ENCODE assay signal across 1 cellular context in the genomic region with DNA sequence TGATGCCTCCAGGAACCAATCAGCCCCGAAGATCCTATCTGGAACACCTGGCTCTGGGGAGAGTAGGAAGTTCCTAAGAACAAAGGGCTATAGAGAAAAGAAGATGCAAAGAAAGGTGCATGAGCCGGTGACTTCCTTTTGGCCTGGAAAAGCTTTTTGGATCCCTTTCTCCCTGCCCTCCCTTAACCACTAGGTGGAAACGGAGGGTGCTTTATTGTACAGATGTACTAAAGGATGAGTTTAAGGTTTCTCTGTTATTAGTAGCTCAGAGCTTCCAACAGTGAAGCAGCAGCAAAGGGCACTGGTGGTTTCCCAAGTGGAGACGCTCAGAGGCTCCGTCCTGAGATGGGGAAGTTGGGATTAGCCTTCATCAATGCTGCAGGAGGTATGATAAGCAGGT.
A peak's percentile ranks its signal among the peaks of the same experiment; 100 is the strongest.
TF ChIP-seq lines count a peak whose summit lies in the region.

No MANE protein-coding gene starts in this region.

TF ChIP-seq in GM23338, 12 proteins besides CTCF, POLR2A, EP300 and RAD21 (continued from another document):
- TF ChIP-seq, protein P1, sequence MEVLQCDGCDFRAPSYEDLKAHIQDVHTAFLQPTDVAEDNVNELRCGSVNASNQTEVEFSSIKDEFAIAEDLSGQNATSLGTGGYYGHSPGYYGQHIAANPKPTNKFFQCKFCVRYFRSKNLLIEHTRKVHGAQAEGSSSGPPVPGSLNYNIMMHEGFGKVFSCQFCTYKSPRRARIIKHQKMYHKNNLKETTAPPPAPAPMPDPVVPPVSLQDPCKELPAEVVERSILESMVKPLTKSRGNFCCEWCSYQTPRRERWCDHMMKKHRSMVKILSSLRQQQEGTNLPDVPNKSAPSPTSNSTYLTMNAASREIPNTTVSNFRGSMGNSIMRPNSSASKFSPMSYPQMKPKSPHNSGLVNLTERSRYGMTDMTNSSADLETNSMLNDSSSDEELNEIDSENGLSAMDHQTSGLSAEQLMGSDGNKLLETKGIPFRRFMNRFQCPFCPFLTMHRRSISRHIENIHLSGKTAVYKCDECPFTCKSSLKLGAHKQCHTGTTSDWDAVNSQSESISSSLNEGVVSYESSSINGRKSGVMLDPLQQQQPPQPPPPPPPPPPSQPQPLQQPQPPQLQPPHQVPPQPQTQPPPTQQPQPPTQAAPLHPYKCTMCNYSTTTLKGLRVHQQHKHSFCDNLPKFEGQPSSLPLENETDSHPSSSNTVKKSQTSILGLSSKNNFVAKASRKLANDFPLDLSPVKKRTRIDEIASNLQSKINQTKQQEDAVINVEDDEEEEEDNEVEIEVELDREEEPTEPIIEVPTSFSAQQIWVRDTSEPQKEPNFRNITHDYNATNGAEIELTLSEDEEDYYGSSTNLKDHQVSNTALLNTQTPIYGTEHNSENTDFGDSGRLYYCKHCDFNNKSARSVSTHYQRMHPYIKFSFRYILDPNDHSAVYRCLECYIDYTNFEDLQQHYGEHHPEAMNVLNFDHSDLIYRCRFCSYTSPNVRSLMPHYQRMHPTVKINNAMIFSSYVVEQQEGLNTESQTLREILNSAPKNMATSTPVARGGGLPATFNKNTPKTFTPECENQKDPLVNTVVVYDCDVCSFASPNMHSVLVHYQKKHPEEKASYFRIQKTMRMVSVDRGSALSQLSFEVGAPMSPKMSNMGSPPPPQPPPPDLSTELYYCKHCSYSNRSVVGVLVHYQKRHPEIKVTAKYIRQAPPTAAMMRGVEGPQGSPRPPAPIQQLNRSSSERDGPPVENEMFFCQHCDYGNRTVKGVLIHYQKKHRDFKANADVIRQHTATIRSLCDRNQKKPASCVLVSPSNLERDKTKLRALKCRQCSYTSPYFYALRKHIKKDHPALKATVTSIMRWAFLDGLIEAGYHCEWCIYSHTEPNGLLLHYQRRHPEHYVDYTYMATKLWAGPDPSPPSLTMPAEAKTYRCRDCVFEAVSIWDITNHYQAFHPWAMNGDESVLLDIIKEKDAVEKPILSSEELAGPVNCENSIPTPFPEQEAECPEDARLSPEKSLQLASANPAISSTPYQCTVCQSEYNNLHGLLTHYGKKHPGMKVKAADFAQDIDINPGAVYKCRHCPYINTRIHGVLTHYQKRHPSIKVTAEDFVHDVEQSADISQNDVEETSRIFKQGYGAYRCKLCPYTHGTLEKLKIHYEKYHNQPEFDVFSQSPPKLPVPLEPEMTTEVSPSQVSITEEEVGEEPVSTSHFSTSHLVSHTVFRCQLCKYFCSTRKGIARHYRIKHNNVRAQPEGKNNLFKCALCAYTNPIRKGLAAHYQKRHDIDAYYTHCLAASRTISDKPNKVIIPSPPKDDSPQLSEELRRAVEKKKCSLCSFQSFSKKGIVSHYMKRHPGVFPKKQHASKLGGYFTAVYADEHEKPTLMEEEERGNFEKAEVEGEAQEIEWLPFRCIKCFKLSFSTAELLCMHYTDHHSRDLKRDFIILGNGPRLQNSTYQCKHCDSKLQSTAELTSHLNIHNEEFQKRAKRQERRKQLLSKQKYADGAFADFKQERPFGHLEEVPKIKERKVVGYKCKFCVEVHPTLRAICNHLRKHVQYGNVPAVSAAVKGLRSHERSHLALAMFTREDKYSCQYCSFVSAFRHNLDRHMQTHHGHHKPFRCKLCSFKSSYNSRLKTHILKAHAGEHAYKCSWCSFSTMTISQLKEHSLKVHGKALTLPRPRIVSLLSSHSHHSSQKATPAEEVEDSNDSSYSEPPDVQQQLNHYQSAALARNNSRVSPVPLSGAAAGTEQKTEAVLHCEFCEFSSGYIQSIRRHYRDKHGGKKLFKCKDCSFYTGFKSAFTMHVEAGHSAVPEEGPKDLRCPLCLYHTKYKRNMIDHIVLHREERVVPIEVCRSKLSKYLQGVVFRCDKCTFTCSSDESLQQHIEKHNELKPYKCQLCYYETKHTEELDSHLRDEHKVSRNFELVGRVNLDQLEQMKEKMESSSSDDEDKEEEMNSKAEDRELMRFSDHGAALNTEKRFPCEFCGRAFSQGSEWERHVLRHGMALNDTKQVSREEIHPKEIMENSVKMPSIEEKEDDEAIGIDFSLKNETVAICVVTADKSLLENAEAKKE (CRISPR knock-in tag; IDR thresholded peaks at IDR 0.05) = peak; percentile 19; the same call in 1 of the 2 replicates
TF ChIP-seq in GM23338: peak in this region for 1.
